In genomic region chr19:18431351-18432197, GRCh38 we compare ENCODE assay signal across 24 cellular contexts. TPM values are rescaled to one million over a fixed set of nuclear protein-coding genes. Genes with fewer than 3 reads are reported as not detected.
DNase-seq lines count a peak whose midpoint lies in the region; ATAC-seq, FAIRE-seq and TF ChIP-seq lines count a peak whose summit lies in the region.
"Had no signal": no experiment of that assay in that cellular context is flagged by ENCODE, and none has a peak within 500 bp of the region (broad histone marks: within the 10 kb centered on the region; RNA-seq: fewer than 3 reads in every experiment).

No MANE protein-coding gene starts in this region.

- H3K23me2 ChIP-seq in H1 (ENCODE audit: low read depth, low read length): peaks cover 10% of the 10 kb centered on the region; the same call in 1 of the 2 replicates

- peaks cover 87 to 93% (median 90%) of the 10 kb centered on the region in 10 experiments for H3K4me1 ChIP-seq in BLaER1 treated with 17β-estradiol and CSF1 and Interleukin-3, amounts not matched to agents 10 nM and 100 nM
- peaks cover 46% of the 10 kb centered on the region for H3K4me1 ChIP-seq in Karpas-422 (ENCODE audit: low read length)
- peaks cover 0 to 46% (median 28%) of the 10 kb centered on the region in 4 experiments; a peak in 6 of 7 replicates for H3K4me1 ChIP-seq in H1 (replicated peaks in 1 of 4; ENCODE audit: control insufficient read depth in 3 of 4, insufficient read depth in 4 of 4, low read length in 3 of 4)
- H3K4me1 ChIP-seq in trophoblast cell (ENCODE audit: control insufficient read depth in 1 of 2, insufficient read depth in 2 of 2, low read length in 2 of 2): peaks cover 25 to 38% of the 10 kb centered on the region in 2 experiments
- H3K4me1 ChIP-seq in gastroesophageal sphincter: peaks cover 0 to 91% (median 29%) of the 10 kb centered on the region in 3 donors
- H3K4me1 ChIP-seq in HAP-1: peaks cover 7% of the 10 kb centered on the region

- no peak overlapping the region for H4K12ac ChIP-seq in trophoblast cell (ENCODE audit: low read depth, low read length)

- H2BK12ac ChIP-seq in H1 (ENCODE audit: low read depth, low read length) (peak overlapping the region; percentile 63; the same call in 1 of the 2 replicates), trophoblast cell (ENCODE audit: low read length) (peak overlapping the region; percentile 6)

- no peak for DNase-seq in Karpas-422
- DNase-seq in H1 (ENCODE audit: low read depth in 1 of 2, low spot score in 2 of 2): no peak
- peak in 1 of 2 donors; percentile 28 for DNase-seq in trophoblast cell
- no peak for DNase-seq in DMS153 (lab: John Stamatoyannopoulos, UW)
- DNase-seq in HAP-1 (ENCODE audit: low spot score in 2 of 2): no peak
- DNase-seq: activated CD4-positive, alpha-beta T cell treated with anti-CD3 and anti-CD28 coated beads for 48 hours; activated CD8-positive, alpha-beta memory T cell treated with anti-CD3 and anti-CD28 coated beads, Interleukin-2, amount 50 U/mL, for 4 hours; AML-193; Calu3; GF-D8; Kasumi-1; NCI-H1417; NCI-H2171; NCI-H748 treated with DMSO at 0.1 percent for 48 hours; stimulated activated CD4-positive, alpha-beta T cell treated with anti-CD3 and anti-CD28 coated beads, Interleukin-4, amount 100 ng/mL, for 24 hours had no signal

- in situ Hi-C loops in HAP-1 (cut with MboI; ENCODE audit: low sequenced_read_pairs): no loop called here

- H3K9me3 ChIP-seq in BLaER1 treated with 17β-estradiol and CSF1 and Interleukin-3, amounts not matched to agents 10 nM and 100 nM (replicated peaks in 1 of 11): no peaks in the 10 kb centered on the region
- H3K9me3 ChIP-seq in Karpas-422 (ENCODE audit: low read length) (no peaks in the 10 kb centered on the region), H1 (ENCODE audit: insufficient read depth in 2 of 2, low read depth in 1 of 2, low read length in 1 of 2) (no peaks in the 10 kb centered on the region), trophoblast cell (ENCODE audit: insufficient read depth, low read depth, low read length) (no peaks in the 10 kb centered on the region), gastroesophageal sphincter (no peaks in the 10 kb centered on the region), HAP-1 (no peaks in the 10 kb centered on the region)
- H3K9me3 ChIP-seq: ascending aorta, neutrophil, Peyer's patch, vagina had no signal

- FAIRE-seq in H1 (lab: Jason Lieb, UNC): no peak
- FAIRE-seq: keratinocyte had no signal

- TF ChIP-seq CTCF in H1 (IDR thresholded peaks at IDR 0.05; ENCODE audit: control extremely low read depth in 1 of 3, insufficient read depth in 1 of 3, low read depth in 1 of 3, low read length in 3 of 3): no peak
- no peak for TF ChIP-seq CTCF in gastroesophageal sphincter (IDR thresholded peaks at IDR 0.05)

- H3K79me2 ChIP-seq in Karpas-422 (ENCODE audit: low read length) (0 out of 2 replicates have a peak, but pooled peaks cover 3% of the 10 kb centered on the region), H1 (ENCODE audit: control insufficient read depth in 1 of 2, insufficient read depth in 2 of 2, low read length in 2 of 2) (no peaks in the 10 kb centered on the region), trophoblast cell (ENCODE audit: control insufficient read depth, insufficient read depth, low read length, poor library complexity) (peaks cover 6% of the 10 kb centered on the region)

- no peak overlapping the region; the same call in 1 of the 2 replicates for H2BK5ac ChIP-seq in H1 (ENCODE audit: low read depth, low read length)
- no peak overlapping the region for H2BK5ac ChIP-seq in trophoblast cell (ENCODE audit: low read depth, low read length, poor library complexity)

- H2AK5ac ChIP-seq in H1 (ENCODE audit: low read depth, low read length) (peak overlapping the region; percentile 86; the same call in 1 of the 2 replicates), trophoblast cell (ENCODE audit: low read length) (peak overlapping the region; percentile 15)

- 75% methylated on average over 19 of the region's 34 CpGs; no CpG with 5 or more reads in 1 of the 2 experiments for WGBS in H1 (ENCODE audit: extremely low coverage in 1 of 2, insufficient coverage in 1 of 2, insufficient read length in 1 of 2, insufficient replicate concordance in 2 of 2, low coverage in 1 of 2, low lambda C conversion rate in 2 of 2, missing lambda C conversion rate in 1 of 2), 2 experiments
- no CpG with 5 or more reads among the region's 34 CpGs for WGBS in trophoblast cell (ENCODE audit: extremely low coverage, insufficient coverage, insufficient read length)
- WGBS in gastroesophageal sphincter (ENCODE audit: low coverage in 1 of 2), 2 donors: 77% methylated on average over 3 of the region's 34 CpGs; no CpG with 5 or more reads in 1 of the 2 donors

- H4K91ac ChIP-seq in H1 (replicated peaks; ENCODE audit: insufficient read length, low read length): peak overlapping the region; percentile 65
- no peak overlapping the region for H4K91ac ChIP-seq in trophoblast cell (ENCODE audit: low read depth, low read length)

- peak overlapping the region in 5 of 11 experiments; percentile 25 to 85 (median 44); a peak in 6 of 22 replicates for H3K9ac ChIP-seq in BLaER1 treated with 17β-estradiol and CSF1 and Interleukin-3, amounts not matched to agents 10 nM and 100 nM
- H3K9ac ChIP-seq in Karpas-422 (ENCODE audit: low read length) (peak overlapping the region; percentile 93), H1 (replicated peaks in 1 of 4; ENCODE audit: extremely low read depth in 1 of 4, low read depth in 3 of 4, low read length in 3 of 4) (no peak overlapping the region), trophoblast cell (ENCODE audit: low read length) (no peak overlapping the region)

- CTCF ChIA-PET in H1 (lab: Charles Lee; ENCODE audit: partially characterized antibody): interaction anchor here (0.6 to 1.4 kb wide), 4 partner anchors 12 to 415 kb away, joined by 3 to 4 read pairs (median 4); partner anchors contain the start of gene SSBP4

- H3K23ac ChIP-seq in H1 (ENCODE audit: insufficient read length): no peak overlapping the region
- H3K23ac ChIP-seq in trophoblast cell (ENCODE audit: low read length): no peak overlapping the region

- no peaks in the 10 kb centered on the region for H3K9me2 ChIP-seq in Karpas-422 (replicated peaks; ENCODE audit: insufficient read depth, low read length)

- H3K27me3 ChIP-seq in BLaER1 treated with 17β-estradiol and CSF1 and Interleukin-3, amounts not matched to agents 10 nM and 100 nM: no peaks in the 10 kb centered on the region
- H3K27me3 ChIP-seq in Karpas-422 (ENCODE audit: low read length): no peaks in the 10 kb centered on the region
- H3K27me3 ChIP-seq in H1 (replicated peaks in 1 of 4; ENCODE audit: control insufficient read depth in 3 of 4, extremely low read depth in 1 of 4, insufficient read depth in 3 of 4, low read length in 3 of 4): no peaks in the 10 kb centered on the region; a peak in 1 of 7 replicates
- no peaks in the 10 kb centered on the region for H3K27me3 ChIP-seq in trophoblast cell (ENCODE audit: insufficient read depth, low read length)
- no peaks in the 10 kb centered on the region for H3K27me3 ChIP-seq in gastroesophageal sphincter
- no peaks in the 10 kb centered on the region for H3K27me3 ChIP-seq in HAP-1 (ENCODE audit: low read depth)
- H3K27me3 ChIP-seq: ascending aorta, hepatocyte, Peyer's patch, vagina had no signal

- H2BK120ac ChIP-seq in H1 (replicated peaks; ENCODE audit: low read depth, low read length): no peak overlapping the region
- H2BK120ac ChIP-seq in trophoblast cell (ENCODE audit: insufficient read depth, low read length, poor library complexity): no peak overlapping the region

- H3K4me2 ChIP-seq in BLaER1 treated with 17β-estradiol and CSF1 and Interleukin-3, amounts not matched to agents 10 nM and 100 nM: peak overlapping the region; percentile 32 to 97 (median 94); a peak in 21 of 22 replicates
- peak overlapping the region; percentile 88 for H3K4me2 ChIP-seq in Karpas-422 (ENCODE audit: low read depth, low read length, poor library complexity, severe bottlenecking)
- peak overlapping the region in 1 of 2 experiments; percentile 51; a peak in 1 of 4 replicates for H3K4me2 ChIP-seq in H1 (ENCODE audit: insufficient read depth in 1 of 2, low read depth in 2 of 2, low read length in 2 of 2)
- no peak overlapping the region for H3K4me2 ChIP-seq in trophoblast cell (ENCODE audit: low read length)

- no peak overlapping the region for H3K4me3 ChIP-seq in BLaER1 treated with 17β-estradiol and CSF1 and Interleukin-3, amounts not matched to agents 10 nM and 100 nM
- peak overlapping the region; percentile 81; the same call in 1 of the 2 replicates for H3K4me3 ChIP-seq in Karpas-422 (ENCODE audit: low read length)
- no peak overlapping the region for H3K4me3 ChIP-seq in H1 (ENCODE audit: extremely low read depth in 1 of 4, insufficient read depth in 2 of 4, low read depth in 3 of 4, low read length in 4 of 4)
- no peak overlapping the region for H3K4me3 ChIP-seq in trophoblast cell (ENCODE audit: low read depth, low read length)
- no peak overlapping the region for H3K4me3 ChIP-seq in gastroesophageal sphincter
- H3K4me3 ChIP-seq in HAP-1: no peak overlapping the region
- H3K4me3 ChIP-seq: ascending aorta, hepatocyte, Peyer's patch, vagina had no signal

- TF ChIP-seq POLR2A in H1 (IDR thresholded peaks at IDR 0.05; ENCODE audit: control extremely low read depth in 1 of 2, low read depth in 2 of 2, low read length in 2 of 2): no peak
- no peak for TF ChIP-seq POLR2A in gastroesophageal sphincter (IDR thresholded peaks at IDR 0.05)

- H3K18ac ChIP-seq in H1 (ENCODE audit: extremely low read depth, low read length) (no peak overlapping the region; the same call in none of the 2 replicates), trophoblast cell (ENCODE audit: low read length) (no peak overlapping the region)

- H2BK15ac ChIP-seq in H1 (ENCODE audit: low read length): no peak overlapping the region

- H3K27ac ChIP-seq in BLaER1 treated with 17β-estradiol and CSF1 and Interleukin-3, amounts not matched to agents 10 nM and 100 nM: peak overlapping the region in 8 of 11 experiments; percentile 85 to 93 (median 89); a peak in 13 of 22 replicates
- H3K27ac ChIP-seq in Karpas-422 (ENCODE audit: low read length) (no peak overlapping the region), H1 (ENCODE audit: low read depth, low read length) (no peak overlapping the region), trophoblast cell (ENCODE audit: low read depth, low read length) (no peak overlapping the region), gastroesophageal sphincter (no peak overlapping the region)
- H3K27ac ChIP-seq: ascending aorta, neutrophil, vagina had no signal

- H2AFZ ChIP-seq in Karpas-422 (ENCODE audit: low read length) (no peak overlapping the region), H1 (ENCODE audit: low read length) (no peak overlapping the region), trophoblast cell (ENCODE audit: insufficient read depth, low read length, poor library complexity) (no peak overlapping the region)
- H2AFZ ChIP-seq: hepatocyte had no signal

- TF ChIP-seq EP300 in H1 (IDR thresholded peaks at IDR 0.05; ENCODE audit: borderline replicate concordance in 1 of 2, low read depth in 2 of 2, low read length in 2 of 2) (no peak), gastroesophageal sphincter (IDR thresholded peaks at IDR 0.05) (no peak)

- no peak for ATAC-seq in gastroesophageal sphincter
- ATAC-seq: SK-N-SH treated with all-trans-retinoic acid at 6 μM for 48 hours had no signal

- H4K5ac ChIP-seq in H1 (ENCODE audit: insufficient read length, low read depth, low read length): no peak overlapping the region

- H3K36me3 ChIP-seq in BLaER1 treated with 17β-estradiol and CSF1 and Interleukin-3, amounts not matched to agents 10 nM and 100 nM: peaks cover 0 to 52% (median 20%) of the 10 kb centered on the region in 11 experiments; a peak in 17 of 22 replicates
- H3K36me3 ChIP-seq in Karpas-422 (ENCODE audit: insufficient read depth, low read length) (no peaks in the 10 kb centered on the region), H1 (ENCODE audit: control insufficient read depth in 2 of 4, insufficient read depth in 4 of 4, low read length in 3 of 4) (peaks cover 2 to 13% (median 7%) of the 10 kb centered on the region in 4 experiments; a peak in 4 of 8 replicates), trophoblast cell (ENCODE audit: control insufficient read depth in 1 of 2, insufficient read depth in 2 of 2, low read length in 2 of 2) (peaks cover 22 to 26% of the 10 kb centered on the region in 2 experiments), gastroesophageal sphincter (peaks cover 0 to 23% of the 10 kb centered on the region in 2 donors), HAP-1 (replicated peaks) (peaks cover 31% of the 10 kb centered on the region)
- H3K36me3 ChIP-seq: neutrophil, Peyer's patch, vagina had no signal

- no peak for TF ChIP-seq RAD21 in H1 (IDR thresholded peaks at IDR 0.05 in 1 of 2, conservative IDR thresholded peaks at IDR 0.05 in 1 of 2; ENCODE audit: low read depth in 2 of 2, low read length in 2 of 2)

- H2BK20ac ChIP-seq in H1 (ENCODE audit: low read length): peak overlapping the region; percentile 18; the same call in 1 of the 2 replicates

- POLR2A ChIA-PET in H1 (lab: Charles Lee; ENCODE audit: partially characterized antibody): interaction anchor here (0.6 to 6.7 kb wide), 7 partner anchors 7 to 484 kb away, joined by 3 to 65 read pairs (median 6); partner anchors contain the start of genes JUND and SSBP4

- H3K14ac ChIP-seq in H1 (ENCODE audit: insufficient read length) (no peak overlapping the region), trophoblast cell (ENCODE audit: low read length) (no peak overlapping the region)

- peaks cover 26 to 69% (median 39%) of the 10 kb centered on the region in 11 experiments for H4K20me1 ChIP-seq in BLaER1 treated with 17β-estradiol and CSF1 and Interleukin-3, amounts not matched to agents 10 nM and 100 nM
- H4K20me1 ChIP-seq in Karpas-422 (ENCODE audit: insufficient read depth, low read depth, low read length): peaks cover 17% of the 10 kb centered on the region; the same call in 1 of the 2 replicates
- peaks cover 0 to 17% of the 10 kb centered on the region in 2 experiments for H4K20me1 ChIP-seq in H1 (replicated peaks in 1 of 2; ENCODE audit: control insufficient read depth in 1 of 2, insufficient read depth in 2 of 2, low read length in 2 of 2)

- H3K79me1 ChIP-seq in H1 (ENCODE audit: low read depth, low read length): no peaks in the 10 kb centered on the region; the same call in 1 of the 2 replicates
- peaks cover 20% of the 10 kb centered on the region for H3K79me1 ChIP-seq in trophoblast cell (ENCODE audit: low read length)

- H3K4ac ChIP-seq in H1 (replicated peaks; ENCODE audit: insufficient read length, low read depth, low read length) (no peak overlapping the region), trophoblast cell (ENCODE audit: low read depth, low read length) (no peak overlapping the region)

- H4K8ac ChIP-seq in H1 (ENCODE audit: extremely low read depth, insufficient read depth, low read length) (no peak overlapping the region), trophoblast cell (ENCODE audit: low read depth, low read length) (no peak overlapping the region)

- H3K56ac ChIP-seq in H1 (replicated peaks; ENCODE audit: insufficient read length, low read depth, low read length): no peak overlapping the region

RNA-seq across cellular contexts. Expression of gene ISYNA1, which starts 6.4 kb away (rescaled TPM):
- 4.1 and 10.0 TPM in 2 replicates for total RNA-seq in Karpas-422 (2014; rRNA removed; shearing (Covaris generic); ENCODE audit: low replicate concordance)
- 207 and 215 TPM in 2 replicates for total RNA-seq in H1 (2021; fragmentation: NEBNext Ultra II Directional; extraction: Animal tissue kit (Norgen Biotek cat#: 25700))
- polyA plus RNA-seq in H1 (2011; rRNA removed): 264 and 330 TPM in 2 replicates
- polyA plus RNA-seq in H1 (2011; cell fraction: cytosol; rRNA removed): 164 TPM
- 558 TPM for polyA plus RNA-seq in H1 (2011; cell fraction: nucleus; rRNA removed)
- 147 to 255 TPM (median 231 TPM) in 4 replicates for polyA plus RNA-seq in H1 (2012, experiment 1 of 2)
- 269 TPM for polyA plus RNA-seq in H1 (2012, experiment 2 of 2)
- 172 TPM for polyA plus RNA-seq in H1 (2013, experiment 1 of 2)
- 158 TPM for polyA plus RNA-seq in H1 (2013, experiment 2 of 2)
- 67.7 and 79.7 TPM in 2 replicates for polyA minus RNA-seq in H1 (2011; rRNA and poly(A)+ RNA removed)
- polyA minus RNA-seq in H1 (2011; cell fraction: cytosol; rRNA and poly(A)+ RNA removed): 153 TPM
- 97.1 TPM for polyA minus RNA-seq in H1 (2011; cell fraction: nucleus; rRNA and poly(A)+ RNA removed)
- 476 and 488 TPM in 2 replicates for polyA plus RNA-seq in trophoblast cell (2013)
- total RNA-seq in gastroesophageal sphincter: 10 to 100 TPM; 15.2 to 31.6 (median 19.8) TPM

RNA-seq across cellular contexts. Expression of gene SSBP4, which starts 12.4 kb away (rescaled TPM):
- total RNA-seq in Karpas-422 (2014; rRNA removed; shearing (Covaris generic); ENCODE audit: low replicate concordance): 22.5 and 73.2 TPM in 2 replicates
- 26.4 and 30.5 TPM in 2 replicates for total RNA-seq in H1 (2021; fragmentation: NEBNext Ultra II Directional; extraction: Animal tissue kit (Norgen Biotek cat#: 25700))
- polyA plus RNA-seq in H1 (2011; rRNA removed): 33.7 and 51.3 TPM in 2 replicates
- polyA plus RNA-seq in H1 (2011; cell fraction: cytosol; rRNA removed): 28.5 TPM
- 60.9 TPM for polyA plus RNA-seq in H1 (2011; cell fraction: nucleus; rRNA removed)
- polyA plus RNA-seq in H1 (2012, experiment 1 of 2): 11.5 to 29.1 TPM (median 22.0 TPM) in 4 replicates
- polyA plus RNA-seq in H1 (2012, experiment 2 of 2): 26.6 TPM
- 40.7 TPM for polyA plus RNA-seq in H1 (2013, experiment 1 of 2)
- polyA plus RNA-seq in H1 (2013, experiment 2 of 2): 42.3 TPM
- 1.9 and 3.2 TPM in 2 replicates for polyA minus RNA-seq in H1 (2011; rRNA and poly(A)+ RNA removed)
- polyA minus RNA-seq in H1 (2011; cell fraction: cytosol; rRNA and poly(A)+ RNA removed): 25.3 TPM
- polyA minus RNA-seq in H1 (2011; cell fraction: nucleus; rRNA and poly(A)+ RNA removed): 21.7 TPM
- 51.1 and 52.0 TPM in 2 replicates for polyA plus RNA-seq in trophoblast cell (2013)
- 10 to 100 TPM; 58.4 to 76.2 (median 61.3) TPM for total RNA-seq in gastroesophageal sphincter

RNA-seq across cellular contexts. Expression of gene LRRC25, which starts 34.2 kb away (rescaled TPM):
- 1.6 and 2.2 TPM in 2 replicates for total RNA-seq in Karpas-422 (2014; rRNA removed; shearing (Covaris generic); ENCODE audit: low replicate concordance)
- total RNA-seq in H1 (2021; fragmentation: NEBNext Ultra II Directional; extraction: Animal tissue kit (Norgen Biotek cat#: 25700)): 0.20 and 0.23 TPM in 2 replicates
- polyA plus RNA-seq in H1 (2011; rRNA removed): 0.31 and 0.41 TPM in 2 replicates
- polyA plus RNA-seq in H1 (2011; cell fraction: cytosol; rRNA removed): 0.35 TPM
- polyA plus RNA-seq in H1 (2011; cell fraction: nucleus; rRNA removed): 0.30 TPM
- polyA plus RNA-seq in H1 (2012, experiment 1 of 2): 0.09 to 0.29 TPM (median 0.19 TPM) in 3 of 4 replicates, not detected in the other
- 0.16 TPM for polyA plus RNA-seq in H1 (2012, experiment 2 of 2)
- polyA plus RNA-seq in H1 (2013, experiment 1 of 2): 0.14 TPM
- polyA plus RNA-seq in H1 (2013, experiment 2 of 2): 0.13 TPM
- polyA minus RNA-seq in H1 (2011; rRNA and poly(A)+ RNA removed): 0.35 and 0.46 TPM in 2 replicates
- not detected for polyA minus RNA-seq in H1 (2011; cell fraction: cytosol; rRNA and poly(A)+ RNA removed)
- polyA minus RNA-seq in H1 (2011; cell fraction: nucleus; rRNA and poly(A)+ RNA removed): not detected
- polyA plus RNA-seq in trophoblast cell (2013): not detected in 2 replicates
- 10 to 100 TPM in 1 of 4 donors, 1 to 10 TPM in 3; 1.9 to 19.0 (median 4.8) TPM for total RNA-seq in gastroesophageal sphincter
- total RNA-seq: Calu3, hepatocyte had no signal
- polyA plus RNA-seq: keratinocyte had no signal

RNA-seq across cellular contexts. Expression of gene GDF15, which starts 45.6 kb away (rescaled TPM):
- total RNA-seq in Karpas-422 (2014; rRNA removed; shearing (Covaris generic); ENCODE audit: low replicate concordance): 0.97 TPM in 1 of 2 replicates, not detected in the other
- 4.1 and 5.0 TPM in 2 replicates for total RNA-seq in H1 (2021; fragmentation: NEBNext Ultra II Directional; extraction: Animal tissue kit (Norgen Biotek cat#: 25700))
- 8.5 and 18.8 TPM in 2 replicates for polyA plus RNA-seq in H1 (2011; rRNA removed)
- 8.2 TPM for polyA plus RNA-seq in H1 (2011; cell fraction: cytosol; rRNA removed)
- polyA plus RNA-seq in H1 (2011; cell fraction: nucleus; rRNA removed): 17.2 TPM
- polyA plus RNA-seq in H1 (2012, experiment 1 of 2): 4.9 to 6.1 TPM (median 5.6 TPM) in 4 replicates
- polyA plus RNA-seq in H1 (2012, experiment 2 of 2): 5.5 TPM
- 11.8 TPM for polyA plus RNA-seq in H1 (2013, experiment 1 of 2)
- polyA plus RNA-seq in H1 (2013, experiment 2 of 2): 14.4 TPM
- polyA minus RNA-seq in H1 (2011; rRNA and poly(A)+ RNA removed): 1.1 and 2.9 TPM in 2 replicates
- 6.8 TPM for polyA minus RNA-seq in H1 (2011; cell fraction: cytosol; rRNA and poly(A)+ RNA removed)
- polyA minus RNA-seq in H1 (2011; cell fraction: nucleus; rRNA and poly(A)+ RNA removed): 9.7 TPM
- 182 and 198 TPM in 2 replicates for polyA plus RNA-seq in trophoblast cell (2013)
- total RNA-seq in gastroesophageal sphincter: 1 to 10 TPM in 3 of 4 donors, under 1 TPM in 1; 0.62 to 3.7 (median 3.0) TPM

Comparison
In these comparisons a context has a peak if more than half of its experiments do, and no peak if none do; other contexts are left out.
1. H3K27ac ChIP-seq: peak in BLaER1 treated with 17β-estradiol and CSF1 and Interleukin-3, amounts not matched to agents 10 nM and 100 nM (8 of 11); none in Karpas-422 (single experiment), H1 (single experiment), trophoblast cell (single experiment) and gastroesophageal sphincter (0 of 4).